17 cellular contexts compared by ENCODE assay signal in genomic region chr12:23704992-23705943, GRCh38.
DNase-seq lines count a peak whose midpoint lies in the region; ATAC-seq and TF ChIP-seq lines count a peak whose summit lies in the region.
"Had no signal": no experiment of that assay in that cellular context is flagged by ENCODE, and none has a peak within 500 bp of the region (broad histone marks: within the 10 kb centered on the region; RNA-seq: fewer than 3 reads in every experiment).

No MANE protein-coding gene starts in this region.

- peak; percentile 92 for ATAC-seq in WTC11
- ATAC-seq in activated CD4-positive, alpha-beta T cell treated with anti-CD3 and anti-CD28 coated beads for 36 hours = no peak
- ATAC-seq: GM12878 had no signal

- H3K27ac Mint-ChIP-seq in WTC11 = peak overlapping the region; percentile 84; the same call in 1 of the 2 replicates
- no peak overlapping the region for H3K27ac Mint-ChIP-seq in activated CD4-positive, alpha-beta T cell treated with anti-CD3 and anti-CD28 coated beads for 36 hours

- intact Hi-C loops in cardiac septum (cut with DNase I) = no loop called here
- intact Hi-C loops in activated CD4-positive, alpha-beta T cell treated with anti-CD3 and anti-CD28 coated beads for 36 hours (cut with DNase I, micrococcal nuclease) = no loop called here

- DNase-seq in NCI-H2227 treated with DMSO at 0.1 percent for 48 hours (lab: John Stamatoyannopoulos, UW) = peak; percentile 2
- DNase-seq in NCI-H2227 (lab: John Stamatoyannopoulos, UW; ENCODE audit: unreplicated experiment) = no peak
- no peak for DNase-seq in WTC11 (ENCODE audit: low spot score)
- DNase-seq in iPS-NIHi7 (ENCODE audit: extremely low spot score) = peak; percentile 12
- DNase-seq in UCSD-AML1 (lab: John Stamatoyannopoulos, UW; ENCODE audit: unreplicated experiment) = no peak
- no peak for DNase-seq in hippocampal formation (lab: John Stamatoyannopoulos, UW)
- DNase-seq in cardiac septum (ENCODE audit: low spot score) = no peak
- no peak for DNase-seq in activated CD4-positive, alpha-beta T cell treated with anti-CD3 and anti-CD28 coated beads for 36 hours
- DNase-seq: DMS53; MG63; NCI-H1092 treated with DMSO at 0.1 percent for 48 hours; NCI-H1694 treated with DMSO at 0.1 percent for 48 hours; NCI-H510A treated with DMSO at 0.1 percent for 48 hours; NK-92 treated with Interleukin-12 subunit alpha and Interleukin-12 subunit beta, amount 100 ng/mL, for 24 hours; SJCRH30; SW 1271 had no signal

- CTCF ChIA-PET in WTC11 (lab: Charles Lee) = no interaction called here
- CTCF ChIA-PET in activated CD4-positive, alpha-beta T cell treated with anti-CD3 and anti-CD28 coated beads for 36 hours (lab: Charles Lee) = interaction anchor here (0.6 kb wide), 1 partner anchor 298 kb away, joined by 3 read pairs; no protein-coding TSS in a partner anchor

- no peaks in the 10 kb centered on the region for H3K36me3 Mint-ChIP-seq in WTC11
- no peaks in the 10 kb centered on the region for H3K36me3 Mint-ChIP-seq in activated CD4-positive, alpha-beta T cell treated with anti-CD3 and anti-CD28 coated beads for 36 hours (ENCODE audit: low read depth)

- TF ChIP-seq CTCF in WTC11 (IDR thresholded peaks at IDR 0.05) = no peak

- H3K9me3 Mint-ChIP-seq in WTC11 = no peaks in the 10 kb centered on the region
- peaks cover 1% of the 10 kb centered on the region for H3K9me3 Mint-ChIP-seq in activated CD4-positive, alpha-beta T cell treated with anti-CD3 and anti-CD28 coated beads for 36 hours (ENCODE audit: low read depth)

- H3K4me1 Mint-ChIP-seq in WTC11 = peaks cover 27% of the 10 kb centered on the region
- H3K4me1 Mint-ChIP-seq in activated CD4-positive, alpha-beta T cell treated with anti-CD3 and anti-CD28 coated beads for 36 hours = no peaks in the 10 kb centered on the region

- H3K27me3 Mint-ChIP-seq in WTC11 (ENCODE audit: low read depth) = no peaks in the 10 kb centered on the region
- no peaks in the 10 kb centered on the region for H3K27me3 Mint-ChIP-seq in activated CD4-positive, alpha-beta T cell treated with anti-CD3 and anti-CD28 coated beads for 36 hours

- no peak overlapping the region for H3K4me3 Mint-ChIP-seq in WTC11
- H3K4me3 Mint-ChIP-seq in activated CD4-positive, alpha-beta T cell treated with anti-CD3 and anti-CD28 coated beads for 36 hours = no peak overlapping the region

- POLR2A ChIA-PET in WTC11 (lab: Charles Lee) = no interaction called here
- POLR2A ChIA-PET in activated CD4-positive, alpha-beta T cell treated with anti-CD3 and anti-CD28 coated beads for 36 hours (lab: Charles Lee) = no interaction called here

TF ChIP-seq in WTC11, 78 proteins besides CTCF, POLR2A, EP300 and RAD21:
- TF ChIP-seq ZNF219 (CRISPR knock-in tag; IDR thresholded peaks at IDR 0.05; ENCODE audit: borderline replicate concordance) (no peak), ESRRA (CRISPR knock-in tag; IDR thresholded peaks at IDR 0.05; ENCODE audit: borderline replicate concordance) (no peak), ATF3 (CRISPR knock-in tag; conservative IDR thresholded peaks at IDR 0.05) (no peak), RELA (CRISPR knock-in tag; IDR thresholded peaks at IDR 0.05; ENCODE audit: borderline replicate concordance) (no peak), ZBTB21 (CRISPR knock-in tag; IDR thresholded peaks at IDR 0.05; ENCODE audit: borderline replicate concordance) (no peak), JUN (CRISPR knock-in tag; IDR thresholded peaks at IDR 0.05) (no peak), NFATC4 (CRISPR knock-in tag; IDR thresholded peaks at IDR 0.05) (no peak), E2F4 (CRISPR knock-in tag; IDR thresholded peaks at IDR 0.05; ENCODE audit: borderline replicate concordance, low read depth) (no peak), E2F1 (CRISPR knock-in tag; IDR thresholded peaks at IDR 0.05) (no peak), HMGXB4 (CRISPR knock-in tag; IDR thresholded peaks at IDR 0.05) (no peak), CREB1 (CRISPR knock-in tag; IDR thresholded peaks at IDR 0.05) (no peak), CBFB (CRISPR knock-in tag; IDR thresholded peaks at IDR 0.05; ENCODE audit: low read depth) (no peak), ZNF121 (CRISPR knock-in tag; IDR thresholded peaks at IDR 0.05) (no peak), USF2 (CRISPR knock-in tag; IDR thresholded peaks at IDR 0.05) (no peak), ZNF425 (CRISPR knock-in tag; conservative IDR thresholded peaks at IDR 0.05) (no peak), OVOL2 (CRISPR knock-in tag; IDR thresholded peaks at IDR 0.05; ENCODE audit: borderline replicate concordance) (no peak), MAX (CRISPR knock-in tag; IDR thresholded peaks at IDR 0.05) (no peak), ZNF138 (CRISPR knock-in tag; conservative IDR thresholded peaks at IDR 0.05) (no peak), TCF7 (CRISPR knock-in tag; IDR thresholded peaks at IDR 0.05; ENCODE audit: low read depth) (no peak)
TF ChIP-seq in WTC11: peak in this region for 0.

Comparison
In these comparisons a context has a peak if more than half of its experiments do, and no peak if none do; other contexts are left out.
1. DNase-seq: peak in NCI-H2227 treated with DMSO at 0.1 percent for 48 hours (single experiment) and iPS-NIHi7 (single experiment); none in NCI-H2227 (single experiment), WTC11 (single experiment), UCSD-AML1 (single experiment), hippocampal formation (0 of 2), cardiac septum (single experiment) and activated CD4-positive, alpha-beta T cell treated with anti-CD3 and anti-CD28 coated beads for 36 hours (single experiment).